In genomic region chr4:78603384-78603783, GRCh38 we compare ENCODE assay signal across 39 cellular contexts. TPM values are rescaled to one million over a fixed set of nuclear protein-coding genes. Genes with fewer than 3 reads are reported as not detected.
"Had no signal": no experiment of that assay in that cellular context is flagged by ENCODE, and none has a peak within 500 bp of the region (broad histone marks: within the 10 kb centered on the region; RNA-seq: fewer than 3 reads in every experiment).

No MANE protein-coding gene starts in this region.

- H3K9me3 ChIP-seq: adrenal gland, ascending aorta, body of pancreas, breast epithelium had no signal

- H3K27me3 ChIP-seq: adrenal gland, ascending aorta, body of pancreas, brain microvascular endothelial cell, breast epithelium, cardiac muscle cell had no signal

- DNase-seq: activated effector memory CD4-positive, alpha-beta T cell treated with anti-CD3 and anti-CD28 coated beads, Interleukin-2, amount 50 U/mL, for 16 hours; activated effector memory CD4-positive, alpha-beta T cell treated with Interleukin-2 at 50 U/mL for 16 hours; activated gamma-delta T cell; activated gamma-delta T cell treated with Interleukin-2 at 50 U/mL for 16 hours; activated naive CD4-positive, alpha-beta T cell; activated naive CD4-positive, alpha-beta T cell treated with anti-CD3 and anti-CD28 coated beads for 36 hours; activated naive CD4-positive, alpha-beta T cell treated with anti-CD3 and anti-CD28 coated beads, Interleukin-2, amount 10 ng/mL, durations not matched to agents 7 days and 5 days; activated naive CD4-positive, alpha-beta T cell treated with anti-CD3 and anti-CD28 coated beads, Interleukin-2, amount 50 U/mL, for 16 hours; activated naive CD4-positive, alpha-beta T cell treated with Interleukin-2 at 50 U/mL for 16 hours; activated naive CD8-positive, alpha-beta T cell treated with anti-CD3 and anti-CD28 coated beads for 36 hours; activated naive CD8-positive, alpha-beta T cell treated with anti-CD3 and anti-CD28 coated beads, Interleukin-2, amount 10 ng/mL, durations not matched to agents 7 days and 5 days; activated naive CD8-positive, alpha-beta T cell treated with anti-CD3 and anti-CD28 coated beads, Interleukin-2, amount 50 U/mL, for 24 hours; activated T-cell treated with anti-CD3 and anti-CD28 coated beads for 4 hours; activated T-cell treated with anti-CD3 and anti-CD28 coated beads, Interleukin-2, amount 50 U/mL, for 1 hour; activated T-cell treated with anti-CD3 and anti-CD28 coated beads, Interleukin-2, amount 50 U/mL, for 24 hours; activated T-cell treated with anti-CD3 and anti-CD28 coated beads, Interleukin-2, amount 50 U/mL, for 4 hours; activated T-cell treated with anti-CD3 and anti-CD28 coated beads, Interleukin-2, amount 50 U/mL, for 48 hours; activated T-cell treated with anti-CD3 and anti-CD28 coated beads, Interleukin-2, amount 50 U/mL, for 72 hours; adrenal gland; amniotic stem cell; anterior cingulate cortex; aorta; body of pancreas; brain microvascular endothelial cell; caudate nucleus; central memory CD4-positive, alpha-beta T cell; cerebellar nuclear complex had no signal

- H3K4me3 Mint-ChIP-seq: activated naive CD4-positive, alpha-beta T cell treated with anti-CD3 and anti-CD28 coated beads for 36 hours; activated naive CD4-positive, alpha-beta T cell treated with anti-CD3 and anti-CD28 coated beads, Interleukin-2, amount 10 ng/mL, durations not matched to agents 7 days and 5 days; activated naive CD4-positive, alpha-beta T cell treated with anti-CD3 and anti-CD28 coated beads, Interleukin-2, amount 50 U/mL, for 24 hours; activated naive CD8-positive, alpha-beta T cell; activated naive CD8-positive, alpha-beta T cell treated with anti-CD3 and anti-CD28 coated beads for 36 hours; activated naive CD8-positive, alpha-beta T cell treated with anti-CD3 and anti-CD28 coated beads, Interleukin-2, amount 10 ng/mL, durations not matched to agents 7 days and 5 days; activated naive CD8-positive, alpha-beta T cell treated with anti-CD3 and anti-CD28 coated beads, Interleukin-2, amount 50 U/mL, for 24 hours; activated T-cell treated with anti-CD3 and anti-CD28 coated beads, Interleukin-2, amount 50 U/mL, for 24 hours; activated T-cell treated with anti-CD3 and anti-CD28 coated beads, Interleukin-2, amount 50 U/mL, for 4 hours; activated T-cell treated with anti-CD3 and anti-CD28 coated beads, Interleukin-2, amount 50 U/mL, for 72 hours; activated T-helper 1 cell treated with anti-CD3 and anti-CD28 coated beads, Interleukin-12 subunit alpha, Interleukin-12 subunit beta, Interleukin-2, Interleukin-4 antibody, amounts not matched to agents 30 ng/mL and 10 ng/mL and 1 ng/mL, durations not matched to agents 14 hours and 24 hours and 36 hours; activated T-helper 17 cell treated with anti-CD3 and anti-CD28 coated beads, Interleukin-2, amount 50 U/mL, for 72 hours; brain; central memory CD8-positive, alpha-beta T cell had no signal

- H3K4me1 ChIP-seq: adrenal gland, ascending aorta, body of pancreas had no signal

- H3K27ac ChIP-seq: adrenal gland, ascending aorta, body of pancreas, brain microvascular endothelial cell, breast epithelium, cardiac muscle cell had no signal

- H3K4me1 Mint-ChIP-seq: activated naive CD4-positive, alpha-beta T cell treated with anti-CD3 and anti-CD28 coated beads, Interleukin-2, amount 10 ng/mL, durations not matched to agents 7 days and 5 days; activated naive CD8-positive, alpha-beta T cell treated with anti-CD3 and anti-CD28 coated beads for 36 hours; activated naive CD8-positive, alpha-beta T cell treated with anti-CD3 and anti-CD28 coated beads, Interleukin-2, amount 10 ng/mL, durations not matched to agents 7 days and 5 days; activated naive CD8-positive, alpha-beta T cell treated with anti-CD3 and anti-CD28 coated beads, Interleukin-2, amount 50 U/mL, for 24 hours; activated T-helper 17 cell treated with anti-CD3 and anti-CD28 coated beads, Interleukin-2, amount 50 U/mL, for 72 hours; central memory CD8-positive, alpha-beta T cell had no signal

- ATAC-seq: activated naive CD4-positive, alpha-beta T cell treated with anti-CD3 and anti-CD28 coated beads, Interleukin-2, amount 50 U/mL, for 72 hours; activated naive CD8-positive, alpha-beta T cell treated with anti-CD3 and anti-CD28 coated beads, Interleukin-2, amount 50 U/mL, for 24 hours; activated T-cell treated with anti-CD3 and anti-CD28 coated beads, Interleukin-2, amount 50 U/mL, for 4 hours; activated T-cell treated with anti-CD3 and anti-CD28 coated beads, Interleukin-2, amount 50 U/mL, for 72 hours; activated T-helper 17 cell treated with anti-CD3 and anti-CD28 coated beads, Interleukin-2, amount 50 U/mL, for 72 hours; body of pancreas had no signal

- H3K4me3 ChIP-seq: adrenal gland, ascending aorta, body of pancreas, breast epithelium, cardiac muscle cell had no signal

- FAIRE-seq: astrocyte, bronchial epithelial cell had no signal

- H3K36me3 ChIP-seq: adrenal gland, ascending aorta, brain microvascular endothelial cell had no signal

- H3K36me3 Mint-ChIP-seq: activated naive CD4-positive, alpha-beta T cell treated with anti-CD3 and anti-CD28 coated beads, Interleukin-2, amount 10 ng/mL, durations not matched to agents 7 days and 5 days; activated naive CD4-positive, alpha-beta T cell treated with anti-CD3 and anti-CD28 coated beads, Interleukin-2, amount 50 U/mL, for 24 hours; activated naive CD4-positive, alpha-beta T cell treated with anti-CD3 and anti-CD28 coated beads, Interleukin-2, amount 50 U/mL, for 72 hours; activated naive CD8-positive, alpha-beta T cell treated with anti-CD3 and anti-CD28 coated beads for 36 hours; brain had no signal

- H3K27me3 Mint-ChIP-seq: activated naive CD4-positive, alpha-beta T cell treated with anti-CD3 and anti-CD28 coated beads, Interleukin-2, amount 50 U/mL, for 24 hours; activated naive CD8-positive, alpha-beta T cell treated with anti-CD3 and anti-CD28 coated beads, Interleukin-2, amount 10 ng/mL, durations not matched to agents 7 days and 5 days; brain had no signal

- H3K27ac Mint-ChIP-seq: activated naive CD4-positive, alpha-beta T cell treated with anti-CD3 and anti-CD28 coated beads for 36 hours; activated naive CD4-positive, alpha-beta T cell treated with anti-CD3 and anti-CD28 coated beads, Interleukin-2, amount 10 ng/mL, durations not matched to agents 7 days and 5 days; activated naive CD4-positive, alpha-beta T cell treated with anti-CD3 and anti-CD28 coated beads, Interleukin-2, amount 50 U/mL, for 24 hours; activated naive CD4-positive, alpha-beta T cell treated with anti-CD3 and anti-CD28 coated beads, Interleukin-2, amount 50 U/mL, for 72 hours; activated naive CD8-positive, alpha-beta T cell; activated naive CD8-positive, alpha-beta T cell treated with anti-CD3 and anti-CD28 coated beads for 36 hours; activated naive CD8-positive, alpha-beta T cell treated with anti-CD3 and anti-CD28 coated beads, Interleukin-2, amount 10 ng/mL, durations not matched to agents 7 days and 5 days; activated naive CD8-positive, alpha-beta T cell treated with anti-CD3 and anti-CD28 coated beads, Interleukin-2, amount 50 U/mL, for 24 hours; activated T-cell treated with anti-CD3 and anti-CD28 coated beads, Interleukin-2, amount 50 U/mL, for 24 hours; activated T-helper 1 cell treated with anti-CD3 and anti-CD28 coated beads, Interleukin-12 subunit alpha, Interleukin-12 subunit beta, Interleukin-2, Interleukin-4 antibody, amounts not matched to agents 30 ng/mL and 10 ng/mL and 1 ng/mL, durations not matched to agents 14 hours and 24 hours and 36 hours; activated T-helper 17 cell treated with anti-CD3 and anti-CD28 coated beads, Interleukin-2, amount 50 U/mL, for 72 hours; brain had no signal

- H3K9me3 Mint-ChIP-seq: activated naive CD4-positive, alpha-beta T cell treated with anti-CD3 and anti-CD28 coated beads for 36 hours; activated naive CD4-positive, alpha-beta T cell treated with anti-CD3 and anti-CD28 coated beads, Interleukin-2, amount 10 ng/mL, durations not matched to agents 7 days and 5 days; activated naive CD4-positive, alpha-beta T cell treated with anti-CD3 and anti-CD28 coated beads, Interleukin-2, amount 50 U/mL, for 24 hours; activated naive CD4-positive, alpha-beta T cell treated with anti-CD3 and anti-CD28 coated beads, Interleukin-2, amount 50 U/mL, for 72 hours; activated naive CD8-positive, alpha-beta T cell treated with anti-CD3 and anti-CD28 coated beads for 36 hours; activated naive CD8-positive, alpha-beta T cell treated with anti-CD3 and anti-CD28 coated beads, Interleukin-2, amount 10 ng/mL, durations not matched to agents 7 days and 5 days; activated naive CD8-positive, alpha-beta T cell treated with anti-CD3 and anti-CD28 coated beads, Interleukin-2, amount 50 U/mL, for 24 hours; activated T-cell treated with anti-CD3 and anti-CD28 coated beads, Interleukin-2, amount 50 U/mL, for 24 hours; activated T-cell treated with anti-CD3 and anti-CD28 coated beads, Interleukin-2, amount 50 U/mL, for 4 hours; activated T-cell treated with anti-CD3 and anti-CD28 coated beads, Interleukin-2, amount 50 U/mL, for 72 hours; activated T-helper 1 cell treated with anti-CD3 and anti-CD28 coated beads, Interleukin-12 subunit alpha, Interleukin-12 subunit beta, Interleukin-2, Interleukin-4 antibody, amounts not matched to agents 30 ng/mL and 10 ng/mL and 1 ng/mL, durations not matched to agents 14 hours and 24 hours and 36 hours; activated T-helper 17 cell treated with anti-CD3 and anti-CD28 coated beads, Interleukin-2, amount 50 U/mL, for 72 hours; brain; central memory CD8-positive, alpha-beta T cell had no signal

RNA-seq across cellular contexts. Expression of gene ANXA3, which starts 51.8 kb away (rescaled TPM):
- total RNA-seq: activated T-helper 17 cell treated with anti-CD3 and anti-CD28 coated beads, Interleukin-2, amount 50 U/mL, for 72 hours had no signal
